In the genomic region with DNA sequence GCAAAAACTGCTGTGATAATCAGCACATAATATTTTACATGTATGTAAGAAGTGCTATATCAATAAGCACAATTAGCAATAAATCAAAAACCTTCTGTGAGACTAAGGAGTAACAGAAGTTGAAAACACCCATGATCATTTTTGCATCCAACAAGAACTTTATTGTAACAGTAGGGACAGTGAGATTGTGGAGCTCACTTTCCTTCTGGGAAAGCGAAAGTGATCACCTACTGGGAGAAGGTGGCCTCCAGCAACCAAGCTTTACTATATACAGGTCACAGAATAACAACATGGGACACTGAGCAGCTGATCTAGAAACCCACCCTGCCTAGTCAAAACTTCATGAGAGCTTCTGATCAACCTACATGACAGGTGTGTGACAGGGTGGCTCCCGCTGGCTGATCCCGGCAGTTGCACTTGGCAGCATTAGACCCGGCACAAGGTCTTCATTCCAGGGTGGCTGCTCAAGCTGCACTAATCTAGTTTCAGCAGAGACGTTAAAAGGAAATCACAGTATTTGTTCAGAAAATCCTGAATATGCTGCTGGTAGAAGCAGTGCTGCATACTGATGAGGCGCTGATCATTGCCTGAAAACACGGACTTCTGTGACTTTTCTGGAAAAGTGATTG, we compare ENCODE assay signal across 12 cellular contexts.
A peak's percentile ranks its signal among the peaks of the same experiment; 100 is the strongest.
DNase-seq lines count a peak whose midpoint lies in the region; ATAC-seq, FAIRE-seq and TF ChIP-seq lines count a peak whose summit lies in the region.
"Had no signal": no experiment of that assay in that cellular context is flagged by ENCODE, and none has a peak within 500 bp of the region (broad histone marks: within the 10 kb centered on the region; RNA-seq: fewer than 3 reads in every experiment).

No MANE protein-coding gene starts in this region.

- in situ Hi-C loops in Panc1 (cut with HindIII; ENCODE audit: low pct_unique_long_range_greater_than_20kb, low sequenced_read_pairs) = no loop called here

- TF ChIP-seq CTCF in Panc1 (IDR thresholded peaks at IDR 0.05) (no peak), epithelial cell of proximal tubule (conservative IDR thresholded peaks at IDR 0.05; ENCODE audit: low read depth, low read length) (peak; percentile 27), Peyer's patch (IDR thresholded peaks at IDR 0.05) (peak in 1 of 6 experiments; percentile 10)

- ATAC-seq in Panc1 = peak; percentile 68
- ATAC-seq: stimulated activated naive CD8-positive, alpha-beta T cell treated with anti-CD3 and anti-CD28 coated beads, Interleukin-15, amount 100 ng/mL, for 72 hours had no signal

- peak; percentile 26 for FAIRE-seq in GM12891 (lab: Jason Lieb, UNC)

- H3K4me3 ChIP-seq in Panc1 (ENCODE audit: low read depth in 2 of 2, low read length in 2 of 2) (peak overlapping the region; percentile 2 to 17; a peak in 3 of 4 replicates), epithelial cell of proximal tubule (ENCODE audit: low read depth, low read length) (peak overlapping the region; percentile 54), Peyer's patch (peak overlapping the region in 1 of 4 donors; percentile 33)

- H3K27ac ChIP-seq in Panc1 (ENCODE audit: low read length) (no peak overlapping the region), Peyer's patch (no peak overlapping the region)
- H3K27ac ChIP-seq: brain microvascular endothelial cell, C4-2B had no signal

- intact Hi-C loops in Panc1 (cut with micrococcal nuclease; ENCODE audit: unreplicated experiment) = no loop called here

- H3K36me3 ChIP-seq in Panc1 (ENCODE audit: control insufficient read depth, insufficient read depth, low read length) = no peaks in the 10 kb centered on the region
- H3K36me3 ChIP-seq in Peyer's patch = no peaks in the 10 kb centered on the region
- H3K36me3 ChIP-seq: brain microvascular endothelial cell had no signal

- POLR2A ChIA-PET in Panc1 (lab: Charles Lee) = interaction anchor here (0.6 kb wide), 1 partner anchor 624 kb away, joined by 3 read pairs; no protein-coding TSS in a partner anchor

- H3K27me3 ChIP-seq in Panc1 (ENCODE audit: control insufficient read depth, insufficient read depth, low read length) (peaks cover 4% of the 10 kb centered on the region; the same call in 1 of the 2 replicates), Peyer's patch (no peaks in the 10 kb centered on the region)
- H3K27me3 ChIP-seq: brain microvascular endothelial cell had no signal

- no TSS peak for BruUV-seq in Panc1 (replicated peaks; lab: Mats Ljungman, UMichigan)

- H3K4me1 ChIP-seq in Panc1 (ENCODE audit: control insufficient read depth, insufficient read depth, low read length) (no peaks in the 10 kb centered on the region), Peyer's patch (no peaks in the 10 kb centered on the region)

- CTCF ChIA-PET in Panc1 (lab: Charles Lee) = no interaction called here

- H3K9me3 ChIP-seq in Panc1 (ENCODE audit: control insufficient read depth, insufficient read depth, low read depth, low read length) = no peaks in the 10 kb centered on the region
- no peaks in the 10 kb centered on the region for H3K9me3 ChIP-seq in Peyer's patch

- no peak for TF ChIP-seq POLR2A in GM12891 (IDR thresholded peaks at IDR 0.05; ENCODE audit: low read depth, low read length)
- TF ChIP-seq POLR2A in Peyer's patch (IDR thresholded peaks at IDR 0.05) = no peak

- DNase-seq in GM12891 (ENCODE audit: insufficient read length, low spot score) (no peak), Panc1 (ENCODE audit: low read depth, low spot score) (no peak), epithelial cell of proximal tubule (ENCODE audit: low read depth) (no peak), renal cortical epithelial cell (ENCODE audit: low read depth) (peak; percentile 50), Peyer's patch (no peak), amniotic stem cell (lab: John Stamatoyannopoulos, UW) (no peak), GDM1 (lab: John Stamatoyannopoulos, UW) (no peak), NCI-H2107 (lab: John Stamatoyannopoulos, UW) (no peak)
- DNase-seq: activated CD4-positive, alpha-beta T cell treated with anti-CD3 and anti-CD28 coated beads, Interleukin-2, amount 10 ng/mL, durations not matched to agents 7 days and 5 days; brain microvascular endothelial cell; stimulated activated naive CD8-positive, alpha-beta T cell treated with anti-CD3 and anti-CD28 coated beads, Interleukin-15, amount 100 ng/mL, for 72 hours had no signal

TF ChIP-seq in GM12891, 5 proteins besides CTCF, POLR2A, EP300 and RAD21:
- TF ChIP-seq PAX5 (IDR thresholded peaks at IDR 0.05; ENCODE audit: insufficient read depth, low read length, severe bottlenecking) (no peak), SPI1 (IDR thresholded peaks at IDR 0.05; ENCODE audit: low read depth, low read length) (no peak), TAF1 (IDR thresholded peaks at IDR 0.05; ENCODE audit: low read depth, low read length) (no peak), POU2F2 (IDR thresholded peaks at IDR 0.05; ENCODE audit: low read depth, low read length) (no peak), POLR2AphosphoS5 (IDR thresholded peaks at IDR 0.05; ENCODE audit: low read depth, low read length) (no peak)
